ENCODE assay signal across 1 cellular context in genomic region chrX:97131886-97132285, GRCh38.
TF ChIP-seq lines count a peak whose summit lies in the region.

No MANE protein-coding gene starts in this region.

TF ChIP-seq in GM23338, 12 proteins besides CTCF, POLR2A, EP300 and RAD21 (continued from another document):
- TF ChIP-seq ZNF462 (CRISPR knock-in tag; IDR thresholded peaks at IDR 0.05) (no peak), STAT1 (IDR thresholded peaks at IDR 0.05; ENCODE audit: unreplicated experiment) (no peak), EZH2phosphoT487 (IDR thresholded peaks at IDR 0.05; ENCODE audit: unreplicated experiment) (no peak)
